In genomic region chr2:42142476-42143184, GRCh38 we compare ENCODE assay signal across 9 cellular contexts. TPM values are rescaled to one million over a fixed set of nuclear protein-coding genes. Genes with fewer than 3 reads are reported as not detected.
DNase-seq lines count a peak whose midpoint lies in the region; ATAC-seq, FAIRE-seq and TF ChIP-seq lines count a peak whose summit lies in the region.
"Had no signal": no experiment of that assay in that cellular context is flagged by ENCODE, and none has a peak within 500 bp of the region (broad histone marks: within the 10 kb centered on the region; RNA-seq: fewer than 3 reads in every experiment).

No MANE protein-coding gene starts in this region.

- peak overlapping the region; percentile 41 for H3K27ac Mint-ChIP-seq in activated B cell treated with CpG ODN at 0.5 μM for 24 hours
- peak overlapping the region in 4 of 8 donors; percentile 8 to 77 (median 50) for H3K27ac Mint-ChIP-seq in CD8-positive, alpha-beta memory T cell

- no peaks in the 10 kb centered on the region for H3K27me3 ChIP-seq in HUES6 (ENCODE audit: control insufficient read depth, insufficient read depth, low read length)
- no peaks in the 10 kb centered on the region for H3K27me3 ChIP-seq in CD8-positive, alpha-beta memory T cell (ENCODE audit: insufficient read depth, low read length, poor library complexity, severe bottlenecking)

- DNase-seq in activated B cell treated with CpG ODN at 0.5 μM for 24 hours (no peak), kidney (no peak), UCSD-AML1 (lab: John Stamatoyannopoulos, UW; ENCODE audit: unreplicated experiment) (no peak)
- no peak for DNase-seq in stimulated activated naive CD8-positive, alpha-beta T cell treated with anti-CD3 and anti-CD28 coated beads, Interleukin-15, Interleukin-2, amounts not matched to agents 100 U/mL and 50 U/mL, for 24 hours
- DNase-seq in CD8-positive, alpha-beta memory T cell = no peak
- DNase-seq: activated T-cell treated with anti-CD3 and anti-CD28 coated beads, Interleukin-2, amount 50 U/mL, for 24 hours; NCI-H748 treated with DMSO at 0.1 percent for 48 hours had no signal

- peaks cover 29% of the 10 kb centered on the region for H3K4me1 Mint-ChIP-seq in activated B cell treated with CpG ODN at 0.5 μM for 24 hours
- peaks cover 25 to 38% (median 37%) of the 10 kb centered on the region in 3 donors for H3K4me1 Mint-ChIP-seq in CD8-positive, alpha-beta memory T cell

- TF ChIP-seq CTCF in activated B cell treated with CpG ODN at 0.5 μM for 24 hours (IDR thresholded peaks at IDR 0.05) = no peak
- no peak for TF ChIP-seq CTCF in kidney (IDR thresholded peaks at IDR 0.05; ENCODE audit: borderline replicate concordance, extremely low read depth, insufficient read depth)

- CTCF ChIA-PET in activated B cell treated with CpG ODN at 0.5 μM for 24 hours (lab: Charles Lee) = interaction anchor here (1.8 kb wide), 1 partner anchor 47 kb away, joined by 6 read pairs; no protein-coding TSS in a partner anchor
- CTCF ChIA-PET in CD8-positive, alpha-beta memory T cell (lab: Charles Lee) = interaction anchor here (1.1 to 1.7 kb wide), 6 partner anchors 10 to 275 kb away, joined by 3 to 6 read pairs (median 4); no protein-coding TSS in a partner anchor

- H3K9ac ChIP-seq in HUES6 (ENCODE audit: low read length) (no peak overlapping the region), kidney (ENCODE audit: low read length in 2 of 2) (peak overlapping the region in 1 of 2 donors; percentile 30)

- H3K4me1 ChIP-seq in HUES6 (ENCODE audit: control insufficient read depth, insufficient read depth, low read length) = peaks cover 24% of the 10 kb centered on the region
- peaks cover 6 to 14% of the 10 kb centered on the region in 2 donors for H3K4me1 ChIP-seq in kidney (ENCODE audit: control insufficient read depth in 1 of 2, insufficient read depth in 1 of 2, low read depth in 1 of 2, low read length in 2 of 2)
- peaks cover 24% of the 10 kb centered on the region for H3K4me1 ChIP-seq in CD8-positive, alpha-beta memory T cell (ENCODE audit: insufficient read depth, low read length)

- intact Hi-C loops in activated B cell treated with CpG ODN at 0.5 μM for 24 hours (cut with micrococcal nuclease) (loop anchor here (2.0 kb wide), 1 partner anchor 18 kb away; no protein-coding TSS in a partner anchor), kidney (cut with DNase I) (no loop called here)

- FAIRE-seq in kidney (lab: Jason Lieb, UNC) = no peak

- H3K36me3 Mint-ChIP-seq in activated B cell treated with CpG ODN at 0.5 μM for 24 hours (ENCODE audit: low read depth) = peaks cover 13% of the 10 kb centered on the region
- H3K36me3 Mint-ChIP-seq in CD8-positive, alpha-beta memory T cell = no peaks in the 10 kb centered on the region

- ATAC-seq in activated B cell treated with CpG ODN at 0.5 μM for 24 hours (ENCODE audit: low read depth) (no peak), GM19035 (IDR thresholded peaks at IDR 0.05; ENCODE audit: unreplicated experiment) (no peak)
- peak; percentile 26 for ATAC-seq in stimulated activated naive CD8-positive, alpha-beta T cell treated with anti-CD3 and anti-CD28 coated beads, Interleukin-15, Interleukin-2, amounts not matched to agents 100 U/mL and 50 U/mL, for 24 hours

- no peaks in the 10 kb centered on the region for H3K27me3 Mint-ChIP-seq in activated B cell treated with CpG ODN at 0.5 μM for 24 hours
- H3K27me3 Mint-ChIP-seq in CD8-positive, alpha-beta memory T cell = no peaks in the 10 kb centered on the region
- H3K27me3 Mint-ChIP-seq: activated T-cell treated with anti-CD3 and anti-CD28 coated beads, Interleukin-2, amount 50 U/mL, for 24 hours had no signal

- H3K36me3 ChIP-seq in HUES6 (ENCODE audit: control insufficient read depth, insufficient read depth, low read length) (no peaks in the 10 kb centered on the region), kidney (ENCODE audit: control insufficient read depth in 1 of 2, insufficient read depth in 2 of 2, low read length in 2 of 2) (no peaks in the 10 kb centered on the region)
- H3K36me3 ChIP-seq in CD8-positive, alpha-beta memory T cell (ENCODE audit: insufficient read depth, low read length) = no peaks in the 10 kb centered on the region

- H3K9me3 ChIP-seq in HUES6 (ENCODE audit: control insufficient read depth, insufficient read depth, low read depth, low read length) (no peaks in the 10 kb centered on the region), kidney (ENCODE audit: control insufficient read depth in 1 of 2, low read length in 2 of 2) (no peaks in the 10 kb centered on the region)
- H3K9me3 ChIP-seq in CD8-positive, alpha-beta memory T cell (ENCODE audit: low read length) = no peaks in the 10 kb centered on the region

- H3K9me3 Mint-ChIP-seq in activated B cell treated with CpG ODN at 0.5 μM for 24 hours = no peaks in the 10 kb centered on the region
- no peaks in the 10 kb centered on the region for H3K9me3 Mint-ChIP-seq in CD8-positive, alpha-beta memory T cell
- H3K9me3 Mint-ChIP-seq: activated T-cell treated with anti-CD3 and anti-CD28 coated beads, Interleukin-2, amount 50 U/mL, for 24 hours had no signal

- H3K27ac ChIP-seq in HUES6 (ENCODE audit: low read depth, low read length) (peak overlapping the region; percentile 32; the same call in 1 of the 2 replicates), kidney (ENCODE audit: low read depth in 2 of 2, low read length in 2 of 2) (peak overlapping the region; percentile 69 to 86)
- H3K27ac ChIP-seq in CD8-positive, alpha-beta memory T cell (ENCODE audit: low read depth, low read length) = no peak overlapping the region

- H3K4me3 Mint-ChIP-seq in activated B cell treated with CpG ODN at 0.5 μM for 24 hours = no peak overlapping the region
- H3K4me3 Mint-ChIP-seq in CD8-positive, alpha-beta memory T cell = no peak overlapping the region

- POLR2A ChIA-PET in activated B cell treated with CpG ODN at 0.5 μM for 24 hours (lab: Charles Lee) = interaction anchor here (0.9 to 2.2 kb wide), 3 partner anchors 10 to 25 kb away, joined by 3 to 9 read pairs (median 5); no protein-coding TSS in a partner anchor
- POLR2A ChIA-PET in CD8-positive, alpha-beta memory T cell (lab: Charles Lee) = no interaction called here

- H3K4me3 ChIP-seq in HUES6 (ENCODE audit: low read depth, low read length) (no peak overlapping the region), kidney (ENCODE audit: low read length in 2 of 2) (no peak overlapping the region)
- H3K4me3 ChIP-seq in CD8-positive, alpha-beta memory T cell (ENCODE audit: low read length) = no peak overlapping the region

RNA-seq across cellular contexts. Expression of gene EML4, which starts 26.5 kb away (rescaled TPM):
- total RNA-seq in activated B cell treated with CpG ODN at 0.5 μM for 24 hours (83.2 and 95.8 TPM in 2 replicates), kidney (53.6 TPM)
- 13.0 TPM for polyA plus RNA-seq in kidney (ENCODE audit: insufficient read depth, low read depth, low replicate concordance)
- total RNA-seq in CD8-positive, alpha-beta memory T cell = 10 to 100 TPM; 58.0 to 61.5 TPM
- polyA plus RNA-seq in CD8-positive, alpha-beta memory T cell = 70.8 TPM
